ENCODE assay signal across 13 cellular contexts in genomic region chr15:52784799-52785671, GRCh38. TPM values are rescaled to one million over a fixed set of nuclear protein-coding genes. Genes with fewer than 3 reads are reported as not detected.
DNase-seq lines count a peak whose midpoint lies in the region; ATAC-seq and TF ChIP-seq lines count a peak whose summit lies in the region.
"Had no signal": no experiment of that assay in that cellular context is flagged by ENCODE, and none has a peak within 500 bp of the region (broad histone marks: within the 10 kb centered on the region; RNA-seq: fewer than 3 reads in every experiment).

No MANE protein-coding gene starts in this region.

- no peaks in the 10 kb centered on the region for H4K20me1 ChIP-seq in neural cell (ENCODE audit: insufficient read depth)

- H2AFZ ChIP-seq in neural cell (ENCODE audit: low read depth, low read length) = no peak overlapping the region

- POLR2A ChIA-PET in CD8-positive, alpha-beta memory T cell (lab: Charles Lee) = no interaction called here

- H3K9me3 ChIP-seq in CD8-positive, alpha-beta memory T cell (ENCODE audit: low read length) = no peaks in the 10 kb centered on the region
- no peaks in the 10 kb centered on the region for H3K9me3 ChIP-seq in ES-I3 (ENCODE audit: control insufficient read depth, insufficient read depth, low read length)
- H3K9me3 ChIP-seq in neural cell (ENCODE audit: low read length) = peaks cover 6% of the 10 kb centered on the region
- H3K9me3 ChIP-seq: upper lobe of left lung had no signal

- intact Hi-C loops in activated T-helper 1 cell treated with anti-CD3 and anti-CD28 coated beads, Interleukin-12 subunit alpha, Interleukin-12 subunit beta, Interleukin-2, Interleukin-4 antibody, amounts not matched to agents 30 ng/mL and 10 ng/mL and 1 ng/mL, durations not matched to agents 14 hours and 24 hours and 36 hours (cut with micrococcal nuclease) = loop anchor here (10.0 kb wide), 1 partner anchor 930 kb away; no protein-coding TSS in a partner anchor

- peak overlapping the region in 4 of 7 donors; percentile 8 to 41 (median 24) for H3K4me3 Mint-ChIP-seq in CD8-positive, alpha-beta memory T cell
- peak overlapping the region; percentile 94 for H3K4me3 Mint-ChIP-seq in glutamatergic neuron (ENCODE audit: unreplicated experiment)
- no peak overlapping the region for H3K4me3 Mint-ChIP-seq in activated T-helper 1 cell treated with anti-CD3 and anti-CD28 coated beads, Interleukin-12 subunit alpha, Interleukin-12 subunit beta, Interleukin-2, Interleukin-4 antibody, amounts not matched to agents 30 ng/mL and 10 ng/mL and 1 ng/mL, durations not matched to agents 14 hours and 24 hours and 36 hours
- H3K4me3 Mint-ChIP-seq: activated T-helper 17 cell treated with anti-CD3 and anti-CD28 coated beads, Interleukin-2, amount 50 U/mL, for 72 hours had no signal

- no peak for TF ChIP-seq CTCF in glutamatergic neuron (IDR thresholded peaks at IDR 0.05; ENCODE audit: partially characterized antibody, unreplicated experiment)
- TF ChIP-seq CTCF in neural cell (IDR thresholded peaks at IDR 0.05; ENCODE audit: poor library complexity, severe bottlenecking) = no peak
- no peak for TF ChIP-seq CTCF in foreskin fibroblast (IDR thresholded peaks at IDR 0.05; ENCODE audit: low read depth, low read length)

- H3K27me3 ChIP-seq in CD8-positive, alpha-beta memory T cell (ENCODE audit: insufficient read depth, low read length, poor library complexity, severe bottlenecking) = peaks cover 73% of the 10 kb centered on the region
- peaks cover 90% of the 10 kb centered on the region for H3K27me3 ChIP-seq in neural cell (ENCODE audit: insufficient read depth, low read depth, low read length)

- TF ChIP-seq EP300 in neural cell (conservative IDR thresholded peaks at IDR 0.05; ENCODE audit: poor library complexity, severe bottlenecking) = no peak

- H3K36me3 ChIP-seq in CD8-positive, alpha-beta memory T cell (ENCODE audit: insufficient read depth, low read length) = no peaks in the 10 kb centered on the region
- H3K36me3 ChIP-seq in ES-I3 (ENCODE audit: insufficient read depth, low read length) = no peaks in the 10 kb centered on the region
- H3K36me3 ChIP-seq in neural cell (ENCODE audit: insufficient read depth, low read length) = no peaks in the 10 kb centered on the region
- H3K36me3 ChIP-seq: upper lobe of left lung had no signal

- H3K27ac Mint-ChIP-seq in CD8-positive, alpha-beta memory T cell = no peak overlapping the region
- peak overlapping the region; percentile 90 for H3K27ac Mint-ChIP-seq in glutamatergic neuron (ENCODE audit: unreplicated experiment)
- no peak overlapping the region for H3K27ac Mint-ChIP-seq in activated T-helper 1 cell treated with anti-CD3 and anti-CD28 coated beads, Interleukin-12 subunit alpha, Interleukin-12 subunit beta, Interleukin-2, Interleukin-4 antibody, amounts not matched to agents 30 ng/mL and 10 ng/mL and 1 ng/mL, durations not matched to agents 14 hours and 24 hours and 36 hours
- H3K27ac Mint-ChIP-seq: activated CD8-positive, alpha-beta T cell treated with anti-CD3 and anti-CD28 coated beads, Interleukin-2, amount 10 ng/mL, durations not matched to agents 7 days and 5 days; activated T-helper 17 cell treated with anti-CD3 and anti-CD28 coated beads, Interleukin-2, amount 50 U/mL, for 72 hours had no signal

- H3K4me1 ChIP-seq in CD8-positive, alpha-beta memory T cell (ENCODE audit: insufficient read depth, low read length) = peaks cover 14% of the 10 kb centered on the region
- peaks cover 5% of the 10 kb centered on the region; the same call in 1 of the 2 replicates for H3K4me1 ChIP-seq in ES-I3 (ENCODE audit: insufficient read depth, low read length)

- peaks cover 74 to 87% of the 10 kb centered on the region in 2 donors for H3K27me3 Mint-ChIP-seq in CD8-positive, alpha-beta memory T cell
- peaks cover 20% of the 10 kb centered on the region for H3K27me3 Mint-ChIP-seq in glutamatergic neuron (ENCODE audit: unreplicated experiment)
- peaks cover 77% of the 10 kb centered on the region for H3K27me3 Mint-ChIP-seq in activated T-helper 1 cell treated with anti-CD3 and anti-CD28 coated beads, Interleukin-12 subunit alpha, Interleukin-12 subunit beta, Interleukin-2, Interleukin-4 antibody, amounts not matched to agents 30 ng/mL and 10 ng/mL and 1 ng/mL, durations not matched to agents 14 hours and 24 hours and 36 hours (ENCODE audit: insufficient read depth)

- H3K79me2 ChIP-seq in neural cell (replicated peaks; ENCODE audit: insufficient read depth, low read length) = no peaks in the 10 kb centered on the region

- peaks cover 25 to 63% (median 43%) of the 10 kb centered on the region in 3 donors for H3K4me1 Mint-ChIP-seq in CD8-positive, alpha-beta memory T cell
- peaks cover 38% of the 10 kb centered on the region for H3K4me1 Mint-ChIP-seq in glutamatergic neuron (ENCODE audit: low read depth, unreplicated experiment)
- H3K4me1 Mint-ChIP-seq in activated T-helper 1 cell treated with anti-CD3 and anti-CD28 coated beads, Interleukin-12 subunit alpha, Interleukin-12 subunit beta, Interleukin-2, Interleukin-4 antibody, amounts not matched to agents 30 ng/mL and 10 ng/mL and 1 ng/mL, durations not matched to agents 14 hours and 24 hours and 36 hours (ENCODE audit: low read depth) = peaks cover 20% of the 10 kb centered on the region

- no peak overlapping the region for H3K4me2 ChIP-seq in neural cell (ENCODE audit: low read length)

- H3K36me3 Mint-ChIP-seq in CD8-positive, alpha-beta memory T cell = no peaks in the 10 kb centered on the region
- H3K36me3 Mint-ChIP-seq in glutamatergic neuron (ENCODE audit: unreplicated experiment) = no peaks in the 10 kb centered on the region
- H3K36me3 Mint-ChIP-seq in activated T-helper 1 cell treated with anti-CD3 and anti-CD28 coated beads, Interleukin-12 subunit alpha, Interleukin-12 subunit beta, Interleukin-2, Interleukin-4 antibody, amounts not matched to agents 30 ng/mL and 10 ng/mL and 1 ng/mL, durations not matched to agents 14 hours and 24 hours and 36 hours (ENCODE audit: low read depth) = peaks cover 2% of the 10 kb centered on the region

- no peak overlapping the region for H3K27ac ChIP-seq in CD8-positive, alpha-beta memory T cell (ENCODE audit: low read depth, low read length)
- H3K27ac ChIP-seq in neural cell (ENCODE audit: low read length) = peak overlapping the region; percentile 12
- H3K27ac ChIP-seq: upper lobe of left lung had no signal

- ATAC-seq in GM18867 (IDR thresholded peaks at IDR 0.05; ENCODE audit: unreplicated experiment) = no peak
- ATAC-seq: activated CD8-positive, alpha-beta T cell treated with anti-CD3 and anti-CD28 coated beads, Interleukin-2, amount 10 ng/mL, durations not matched to agents 7 days and 5 days had no signal

- no peaks in the 10 kb centered on the region for H3K9me2 ChIP-seq in neural cell (ENCODE audit: insufficient read depth, low read length)

- DNase-seq in CD8-positive, alpha-beta memory T cell = no peak
- DNase-seq in glutamatergic neuron = peak; percentile 77
- no peak for DNase-seq in activated T-helper 1 cell treated with anti-CD3 and anti-CD28 coated beads, Interleukin-12 subunit alpha, Interleukin-12 subunit beta, Interleukin-2, Interleukin-4 antibody, amounts not matched to agents 30 ng/mL and 10 ng/mL and 1 ng/mL, durations not matched to agents 14 hours and 24 hours and 36 hours (ENCODE audit: low spot score)
- DNase-seq in foreskin fibroblast = no peak
- DNase-seq: activated CD8-positive, alpha-beta T cell treated with anti-CD3 and anti-CD28 coated beads, Interleukin-2, amount 10 ng/mL, durations not matched to agents 7 days and 5 days; stimulated activated CD8-positive, alpha-beta memory T cell treated with anti-CD3 and anti-CD28 coated beads, Interleukin-4, amount 100 ng/mL, for 48 hours had no signal

- TF ChIP-seq RAD21 in neural cell (conservative IDR thresholded peaks at IDR 0.05) = no peak

- CTCF ChIA-PET in CD8-positive, alpha-beta memory T cell (lab: Charles Lee) = interaction anchor here (1.2 kb wide), 1 partner anchor 12 kb away, joined by 4 read pairs; no protein-coding TSS in a partner anchor

- H3K4me3 ChIP-seq in CD8-positive, alpha-beta memory T cell (ENCODE audit: low read length) = no peak overlapping the region
- H3K4me3 ChIP-seq in neural cell (ENCODE audit: low read length) (peak overlapping the region; percentile 77), foreskin fibroblast (ENCODE audit: low read depth in 1 of 2, low read length in 2 of 2) (no peak overlapping the region)
- H3K4me3 ChIP-seq: upper lobe of left lung had no signal

- H3K9ac ChIP-seq in ES-I3 (ENCODE audit: low read depth, low read length) (peak overlapping the region; percentile 32; the same call in 1 of the 2 replicates), neural cell (ENCODE audit: low read length) (peak overlapping the region; percentile 44)

- H3K9me3 Mint-ChIP-seq in CD8-positive, alpha-beta memory T cell = peaks cover 0 to 3% (median 0%) of the 10 kb centered on the region in 5 donors
- peaks cover 35% of the 10 kb centered on the region for H3K9me3 Mint-ChIP-seq in glutamatergic neuron (ENCODE audit: unreplicated experiment)
- H3K9me3 Mint-ChIP-seq in activated T-helper 1 cell treated with anti-CD3 and anti-CD28 coated beads, Interleukin-12 subunit alpha, Interleukin-12 subunit beta, Interleukin-2, Interleukin-4 antibody, amounts not matched to agents 30 ng/mL and 10 ng/mL and 1 ng/mL, durations not matched to agents 14 hours and 24 hours and 36 hours = no peaks in the 10 kb centered on the region
- H3K9me3 Mint-ChIP-seq: activated T-helper 17 cell treated with anti-CD3 and anti-CD28 coated beads, Interleukin-2, amount 50 U/mL, for 72 hours had no signal

- no peaks in the 10 kb centered on the region for H3F3A ChIP-seq in neural cell (ENCODE audit: insufficient read depth, low read length, poor library complexity, severe bottlenecking)

TF ChIP-seq in neural cell, 6 proteins besides CTCF, POLR2A, EP300 and RAD21:
- TF ChIP-seq EZH2 (IDR thresholded peaks at IDR 0.05; ENCODE audit: borderline replicate concordance, insufficient read depth, low read length, poor library complexity, severe bottlenecking) (peak; percentile 20), POLR2AphosphoS5 (IDR thresholded peaks at IDR 0.05) (no peak), SMC3 (conservative IDR thresholded peaks at IDR 0.05; ENCODE audit: poor library complexity) (no peak)

RNA-seq across cellular contexts. Expression of gene ONECUT1, which starts 5.1 kb away (rescaled TPM):
- not detected for total RNA-seq in CD8-positive, alpha-beta memory T cell
- not detected for polyA plus RNA-seq in CD8-positive, alpha-beta memory T cell
- 48.9 TPM for total RNA-seq in glutamatergic neuron (ENCODE audit: unreplicated experiment)
- polyA plus RNA-seq in neural cell = 1.2 and 3.4 TPM in 2 replicates
- 6.8 and 25.6 TPM in 2 replicates for polyA minus RNA-seq in neural cell
- not detected in 2 replicates for total RNA-seq in activated T-helper 1 cell treated with anti-CD3 and anti-CD28 coated beads, Interleukin-12 subunit alpha, Interleukin-12 subunit beta, Interleukin-2, Interleukin-4 antibody, amounts not matched to agents 30 ng/mL and 10 ng/mL and 1 ng/mL, durations not matched to agents 14 hours and 24 hours and 36 hours
- total RNA-seq: activated CD8-positive, alpha-beta T cell treated with anti-CD3 and anti-CD28 coated beads, Interleukin-2, amount 10 ng/mL, durations not matched to agents 7 days and 5 days; activated T-helper 17 cell treated with anti-CD3 and anti-CD28 coated beads, Interleukin-2, amount 50 U/mL, for 72 hours; HT-29; mesenteric fat pad had no signal

Comparison
In these comparisons a context has a peak if more than half of its experiments do, and no peak if none do; other contexts are left out.
1. RNA of gene ONECUT1, which starts 5.1 kb away (total RNA-seq): 48.9 TPM in glutamatergic neuron (single experiment); not detected in CD8-positive, alpha-beta memory T cell and not detected in activated T-helper 1 cell treated with anti-CD3 and anti-CD28 coated beads, Interleukin-12 subunit alpha, Interleukin-12 subunit beta, Interleukin-2, Interleukin-4 antibody, amounts not matched to agents 30 ng/mL and 10 ng/mL and 1 ng/mL, durations not matched to agents 14 hours and 24 hours and 36 hours; every median in the first group is over 10 times any median in the second.